Comparison of ENCODE assay signal across 13 cellular contexts in genomic region chr3:45654344-45654934, GRCh38. TPM values are rescaled to one million over a fixed set of nuclear protein-coding genes. Genes with fewer than 3 reads are reported as not detected.
DNase-seq lines count a peak whose midpoint lies in the region; ATAC-seq and TF ChIP-seq lines count a peak whose summit lies in the region.
"Had no signal": no experiment of that assay in that cellular context is flagged by ENCODE, and none has a peak within 500 bp of the region (broad histone marks: within the 10 kb centered on the region; RNA-seq: fewer than 3 reads in every experiment).

No MANE protein-coding gene starts in this region.

- H3K36me3 Mint-ChIP-seq in T-helper 17 cell (ENCODE audit: low read depth): no peaks in the 10 kb centered on the region
- H3K36me3 Mint-ChIP-seq in naive thymus-derived CD4-positive, alpha-beta T cell: peaks cover 0 to 16% (median 11%) of the 10 kb centered on the region in 5 donors

- H3K4me3 Mint-ChIP-seq in T-helper 17 cell: no peak overlapping the region
- H3K4me3 Mint-ChIP-seq in naive thymus-derived CD4-positive, alpha-beta T cell: no peak overlapping the region
- H3K4me3 Mint-ChIP-seq: T-helper 1 cell treated with Interleukin-12 subunit alpha and Interleukin-12 subunit beta and Interleukin-4 antibody, amounts not matched to agents 30 μg/mL and 1 μg/mL, for 36 hours; type B pancreatic cell had no signal

- POLR2A ChIA-PET in naive thymus-derived CD4-positive, alpha-beta T cell (lab: Charles Lee): interaction anchor here (0.7 kb wide), 1 partner anchor 175 kb away, joined by 4 read pairs; no protein-coding TSS in a partner anchor
- POLR2A ChIA-PET in HEK293T (lab: Yijun Ruan, JAX): no interaction called here

- peak overlapping the region; percentile 32 for H3K27ac Mint-ChIP-seq in T-helper 17 cell
- peak overlapping the region in 3 of 9 donors; percentile 18 to 57 (median 32) for H3K27ac Mint-ChIP-seq in naive thymus-derived CD4-positive, alpha-beta T cell
- H3K27ac Mint-ChIP-seq: T-helper 1 cell treated with Interleukin-12 subunit alpha and Interleukin-12 subunit beta and Interleukin-4 antibody, amounts not matched to agents 30 μg/mL and 1 μg/mL, for 36 hours; type B pancreatic cell had no signal

- ATAC-seq in T-helper 17 cell: no peak
- peak; percentile 34 for ATAC-seq in naive thymus-derived CD4-positive, alpha-beta T cell
- ATAC-seq in esophagus mucosa: no peak

- TF ChIP-seq POLR2A in vagina (IDR thresholded peaks at IDR 0.05): no peak

- no peak overlapping the region for H3K27ac ChIP-seq in naive thymus-derived CD4-positive, alpha-beta T cell (ENCODE audit: low read depth, low read length)
- no peak overlapping the region for H3K27ac ChIP-seq in vagina

- intact Hi-C loops in naive thymus-derived CD4-positive, alpha-beta T cell (cut with micrococcal nuclease): no loop called here
- intact Hi-C loops in vagina (cut with DNase I): loop anchor here (10.0 kb wide), 1 partner anchor 430 kb away; the partner anchor contains the start of gene TMEM158

- H3K27me3 ChIP-seq in naive thymus-derived CD4-positive, alpha-beta T cell (ENCODE audit: control insufficient read depth in 2 of 2, insufficient read depth in 2 of 2, low read length in 2 of 2): no peaks in the 10 kb centered on the region
- H3K27me3 ChIP-seq in vagina: no peaks in the 10 kb centered on the region

- no peaks in the 10 kb centered on the region for H3K4me1 ChIP-seq in naive thymus-derived CD4-positive, alpha-beta T cell (ENCODE audit: control insufficient read depth in 2 of 2, insufficient read depth in 2 of 2, low read length in 2 of 2)
- peaks cover 8% of the 10 kb centered on the region for H3K4me1 ChIP-seq in vagina

- 0 out of 2 replicates have a peak, but pooled peaks have one; percentile 5 for TF ChIP-seq CTCF in GM12875 (IDR thresholded peaks at IDR 0.05; ENCODE audit: borderline replicate concordance, insufficient read depth, low read depth, low read length)
- TF ChIP-seq CTCF in vagina (IDR thresholded peaks at IDR 0.05): no peak

- CTCF ChIA-PET in naive thymus-derived CD4-positive, alpha-beta T cell (lab: Charles Lee): interaction anchor here (0.7 to 4.5 kb wide), 7 partner anchors 10 to 616 kb away, joined by 3 to 74 read pairs (median 6); no protein-coding TSS in a partner anchor
- CTCF ChIA-PET in HEK293T (lab: Yijun Ruan, JAX): interaction anchor here (0.6 to 1.3 kb wide), 4 partner anchors 8 to 147 kb away, joined by 4 to 6 read pairs (median 5); no protein-coding TSS in a partner anchor

- no peaks in the 10 kb centered on the region for H3K27me3 Mint-ChIP-seq in T-helper 17 cell
- H3K27me3 Mint-ChIP-seq in naive thymus-derived CD4-positive, alpha-beta T cell: no peaks in the 10 kb centered on the region
- H3K27me3 Mint-ChIP-seq: type B pancreatic cell had no signal

- no peaks in the 10 kb centered on the region for H3K36me3 ChIP-seq in naive thymus-derived CD4-positive, alpha-beta T cell (ENCODE audit: control insufficient read depth in 2 of 3, insufficient read depth in 3 of 3, low read length in 3 of 3)
- no peaks in the 10 kb centered on the region for H3K36me3 ChIP-seq in vagina

- H3K9me3 ChIP-seq in T-helper 17 cell (ENCODE audit: control insufficient read depth, low read length, poor library complexity, severe bottlenecking) (no peaks in the 10 kb centered on the region), vagina (no peaks in the 10 kb centered on the region)
- no peaks in the 10 kb centered on the region for H3K9me3 ChIP-seq in naive thymus-derived CD4-positive, alpha-beta T cell (ENCODE audit: control insufficient read depth in 2 of 3, low read length in 3 of 3)
- H3K9me3 ChIP-seq: Caco-2 had no signal

- peaks cover 0 to 7% (median 3%) of the 10 kb centered on the region in 11 donors for H3K9me3 Mint-ChIP-seq in naive thymus-derived CD4-positive, alpha-beta T cell
- H3K9me3 Mint-ChIP-seq: type B pancreatic cell had no signal

- H3K4me1 Mint-ChIP-seq in T-helper 17 cell: peaks cover 12% of the 10 kb centered on the region
- H3K4me1 Mint-ChIP-seq in naive thymus-derived CD4-positive, alpha-beta T cell: peaks cover 0 to 23% (median 17%) of the 10 kb centered on the region in 7 donors

- DNase-seq in AML-193 (lab: John Stamatoyannopoulos, UW) (peak; percentile 31 to 35), T-helper 17 cell (no peak), HEK293T (ENCODE audit: extremely low spot score) (no peak), vagina (ENCODE audit: extremely low spot score in 2 of 2) (no peak)
- no peak for DNase-seq in naive thymus-derived CD4-positive, alpha-beta T cell
- DNase-seq in activated effector memory CD4-positive, alpha-beta T cell treated with Interleukin-2 at 50 U/mL for 16 hours: no peak
- DNase-seq: anterior cingulate cortex, Caco-2, hippocampal formation had no signal

- H3K4me3 ChIP-seq in GM12875 (ENCODE audit: low read depth, low read length) (no peak overlapping the region), vagina (no peak overlapping the region)
- no peak overlapping the region for H3K4me3 ChIP-seq in naive thymus-derived CD4-positive, alpha-beta T cell (ENCODE audit: low read length)

TF ChIP-seq in HEK293T, 16 proteins besides CTCF, POLR2A, EP300 and RAD21:
- TF ChIP-seq FOXM1 (IDR thresholded peaks at IDR 0.05; ENCODE audit: borderline replicate concordance) (no peak), TARDBP (IDR thresholded peaks at IDR 0.05) (no peak)

RNA-seq across cellular contexts. Expression of gene SACM1L, which starts 34.8 kb away (rescaled TPM):
- total RNA-seq in T-helper 17 cell (10 to 100 TPM; 61.0 to 62.5 TPM), esophagus mucosa (22.8 TPM), vagina (32.7 TPM)
- total RNA-seq in naive thymus-derived CD4-positive, alpha-beta T cell: 10 to 100 TPM; 60.8 to 93.8 (median 70.5) TPM
- polyA plus RNA-seq in naive thymus-derived CD4-positive, alpha-beta T cell: 10 to 100 TPM; 21.1 to 38.0 TPM

RNA-seq across cellular contexts. Expression of gene LIMD1, which starts 59.9 kb away (rescaled TPM):
- 10 to 100 TPM; 17.2 to 34.1 TPM for total RNA-seq in T-helper 17 cell
- 10 to 100 TPM; 26.0 to 49.3 (median 28.6) TPM for total RNA-seq in naive thymus-derived CD4-positive, alpha-beta T cell
- 1 to 10 TPM; 5.9 to 6.1 TPM for polyA plus RNA-seq in naive thymus-derived CD4-positive, alpha-beta T cell
- 13.5 TPM for total RNA-seq in esophagus mucosa
- 16.2 TPM for total RNA-seq in vagina

Comparison
In these comparisons a context has a peak if more than half of its experiments do, and no peak if none do; other contexts are left out.
1. DNase-seq: peak in AML-193 (2 of 2); none in T-helper 17 cell (0 of 3), naive thymus-derived CD4-positive, alpha-beta T cell (0 of 9), HEK293T (single experiment), vagina (0 of 2) and activated effector memory CD4-positive, alpha-beta T cell treated with Interleukin-2 at 50 U/mL for 16 hours (single experiment).